Comparison of ENCODE assay signal across 20 cellular contexts in genomic region chr18:4058179-4058578, GRCh38.
"Had no signal": no experiment of that assay in that cellular context is flagged by ENCODE, and none has a peak within 500 bp of the region (broad histone marks: within the 10 kb centered on the region; RNA-seq: fewer than 3 reads in every experiment).

No MANE protein-coding gene starts in this region.

- H3K27ac ChIP-seq: coronary artery, esophagus squamous epithelium, heart left ventricle, sigmoid colon, transverse colon, uterus had no signal

- H3K4me3 ChIP-seq: coronary artery, esophagus squamous epithelium, heart left ventricle, sigmoid colon, smooth muscle cell, transverse colon, uterus had no signal

- DNase-seq: activated B cell treated with CpG ODN at 0.5 μM for 24 hours; activated CD4-positive, alpha-beta T cell treated with anti-CD3 and anti-CD28 coated beads for 4 hours; activated CD4-positive, alpha-beta T cell treated with anti-CD3 and anti-CD28 coated beads, Interleukin-2, amount 50 U/mL, for 48 hours; activated naive CD4-positive, alpha-beta T cell treated with Interleukin-2 at 50 U/mL for 16 hours; activated T-cell treated with anti-CD3 and anti-CD28 coated beads, Interleukin-2, amount 50 U/mL, for 48 hours; amygdala; cerebellar nuclear complex; endodermal cell; esophagus squamous epithelium; heart left ventricle; retina; sigmoid colon; stimulated activated CD4-positive, alpha-beta T cell treated with anti-CD3 and anti-CD28 coated beads, Interleukin-15, amount 100 ng/mL, for 24 hours; transverse colon; uterus had no signal

- H3K27me3 ChIP-seq: esophagus squamous epithelium, heart left ventricle, sigmoid colon, transverse colon, uterus had no signal

- H3K36me3 ChIP-seq: esophagus squamous epithelium, heart left ventricle, sigmoid colon, transverse colon, uterus had no signal

- H3K4me1 ChIP-seq: esophagus squamous epithelium, heart left ventricle, sigmoid colon, transverse colon, uterus had no signal

- H3K9me3 ChIP-seq: uterus had no signal

- H3K4me2 ChIP-seq: smooth muscle cell had no signal

- FAIRE-seq: islet of Langerhans had no signal

- ATAC-seq: heart left ventricle; natural killer cell treated with Interleukin-12 subunit alpha and Interleukin-12 subunit beta and Interleukin-15 and Interleukin-18, amount 100 ng/mL, for 72 hours; stimulated activated memory B cell treated with anti-CD40 and anti-IgM and Interleukin-4, amounts not matched to agents 10 μg/mL and 1 μg/mL and 100 μg/mL, for 72 hours had no signal
